ENCODE assay signal across 12 cellular contexts in genomic region chr5:43034591-43034968, GRCh38. TPM values are rescaled to one million over a fixed set of nuclear protein-coding genes. Genes with fewer than 3 reads are reported as not detected.
A peak's percentile ranks its signal among the peaks of the same experiment; 100 is the strongest.
DNase-seq lines count a peak whose midpoint lies in the region; ATAC-seq and TF ChIP-seq lines count a peak whose summit lies in the region.
"Had no signal": no experiment of that assay in that cellular context is flagged by ENCODE, and none has a peak within 500 bp of the region (broad histone marks: within the 10 kb centered on the region; RNA-seq: fewer than 3 reads in every experiment).

No MANE protein-coding gene starts in this region.

- H3K18ac ChIP-seq in mesenchymal stem cell (ENCODE audit: low read depth in 1 of 2, low read length in 2 of 2): peak overlapping the region; percentile 27 to 42

- H3K23ac ChIP-seq in mesenchymal stem cell (ENCODE audit: low read length in 2 of 2): no peak overlapping the region

- peak overlapping the region; percentile 51 for H2AFZ ChIP-seq in mesenchymal stem cell (ENCODE audit: low read depth, low read length)

- ATAC-seq in GM18517 (IDR thresholded peaks at IDR 0.05; ENCODE audit: unreplicated experiment) (no peak), GM18519 (IDR thresholded peaks at IDR 0.05; ENCODE audit: low FRiP score, unreplicated experiment) (no peak)
- ATAC-seq: K562 had no signal

- H3K4me1 ChIP-seq in mesenchymal stem cell (ENCODE audit: control insufficient read depth, insufficient read depth, low read depth, low read length): peaks cover 6% of the 10 kb centered on the region

- H3K27ac ChIP-seq in mesenchymal stem cell (ENCODE audit: low read length, poor library complexity, severe bottlenecking): peak overlapping the region; percentile 41

- H3K9me3 Mint-ChIP-seq in progenitor cell of endocrine pancreas (ENCODE audit: low read depth): no peaks in the 10 kb centered on the region

- peaks cover 3% of the 10 kb centered on the region for H3K36me3 Mint-ChIP-seq in progenitor cell of endocrine pancreas (ENCODE audit: insufficient read depth)

- H3K27me3 ChIP-seq in mesenchymal stem cell (ENCODE audit: control insufficient read depth in 1 of 2, insufficient read depth in 1 of 2, low read length in 2 of 2): no peaks in the 10 kb centered on the region

- WGBS in mesenchymal stem cell: 39% methylated on average over 5 of the region's 5 CpGs

- no peak overlapping the region for H3K4me2 ChIP-seq in mesenchymal stem cell (ENCODE audit: low read length, poor library complexity, severe bottlenecking)

- peaks cover 0 to 3% of the 10 kb centered on the region in 2 experiments for H3K36me3 ChIP-seq in mesenchymal stem cell (ENCODE audit: control insufficient read depth in 1 of 2, insufficient read depth in 2 of 2, low read depth in 1 of 2, low read length in 2 of 2)

- DNase-seq in AG04449 (ENCODE audit: low read depth, low spot score): no peak
- peak; percentile 56 for DNase-seq in HCEC 1CT
- peak; percentile 72 for DNase-seq in astrocyte of the hippocampus (ENCODE audit: low read depth, low spot score)
- peak; percentile 58 for DNase-seq in mesenchymal stem cell
- DNase-seq in GM19240 (ENCODE audit: insufficient read length, low spot score): no peak
- DNase-seq in progenitor cell of endocrine pancreas (ENCODE audit: low spot score, unreplicated experiment): no peak
- DNase-seq: DMS 273 treated with DMSO at 0.1 percent for 48 hours, NCI-H524, T-helper 1 cell had no signal

- peak overlapping the region in 1 of 2 experiments; percentile 46 for H3K4ac ChIP-seq in mesenchymal stem cell (ENCODE audit: low read depth in 1 of 2, low read length in 2 of 2)

- no peak overlapping the region for H2BK12ac ChIP-seq in mesenchymal stem cell (ENCODE audit: low read length in 2 of 2)

- peak overlapping the region; percentile 47 for H3K4me3 ChIP-seq in AG04449 (ENCODE audit: low read depth, low read length)
- H3K4me3 ChIP-seq in mesenchymal stem cell (ENCODE audit: insufficient read depth in 1 of 2, low read depth in 1 of 2, low read length in 2 of 2): peak overlapping the region in 1 of 2 experiments; percentile 40
- H3K4me3 ChIP-seq: K562 had no signal

- no peaks in the 10 kb centered on the region for H3K4me1 Mint-ChIP-seq in progenitor cell of endocrine pancreas (ENCODE audit: low read depth)

- no peak overlapping the region for H3K27ac Mint-ChIP-seq in progenitor cell of endocrine pancreas

- H3K9ac ChIP-seq in mesenchymal stem cell (ENCODE audit: low read length): no peak overlapping the region

- H3K27me3 Mint-ChIP-seq in progenitor cell of endocrine pancreas: peaks cover 59% of the 10 kb centered on the region

- no peak overlapping the region for H2BK5ac ChIP-seq in mesenchymal stem cell (ENCODE audit: low read depth, low read length, poor library complexity, severe bottlenecking)

- H4K8ac ChIP-seq in mesenchymal stem cell (ENCODE audit: low read length): peak overlapping the region; percentile 74

- H4K91ac ChIP-seq in mesenchymal stem cell (ENCODE audit: low read length): no peak overlapping the region

- POLR2A ChIA-PET in AG04449 (lab: Yijun Ruan, JAX): no interaction called here

- CTCF ChIA-PET in AG04449 (lab: Yijun Ruan, JAX): no interaction called here

- H2AK5ac ChIP-seq in mesenchymal stem cell (ENCODE audit: low read length, severe bottlenecking): no peak overlapping the region

- H2BK15ac ChIP-seq in mesenchymal stem cell (ENCODE audit: low read depth, poor library complexity, severe bottlenecking): peak overlapping the region; percentile 73

- no peaks in the 10 kb centered on the region for H3K9me3 ChIP-seq in mesenchymal stem cell (ENCODE audit: control insufficient read depth, low read length)

- H3K14ac ChIP-seq in mesenchymal stem cell (ENCODE audit: low read length in 2 of 2): no peak overlapping the region

- H2BK120ac ChIP-seq in mesenchymal stem cell (ENCODE audit: low read depth, low read length): peak overlapping the region; percentile 71

- TF ChIP-seq CTCF in AG04449 (IDR thresholded peaks at IDR 0.05; ENCODE audit: insufficient read depth, low read length, missing control alignments) (no peak), progenitor cell of endocrine pancreas (IDR thresholded peaks at IDR 0.05; ENCODE audit: unreplicated experiment) (no peak)

- peaks cover 38% of the 10 kb centered on the region for H3K79me1 ChIP-seq in mesenchymal stem cell (replicated peaks; ENCODE audit: low read length, poor library complexity, severe bottlenecking)

- H3K4me3 Mint-ChIP-seq in progenitor cell of endocrine pancreas (ENCODE audit: low read depth): no peak overlapping the region

RNA-seq across cellular contexts. Expression of gene ANXA2R, which starts 5.5 kb away (rescaled TPM):
- 1.8 TPM for polyA plus RNA-seq in mesenchymal stem cell (2013, experiment 1 of 2)
- 1.8 TPM for polyA plus RNA-seq in mesenchymal stem cell (2013, experiment 2 of 2)
- 0.87 and 0.93 TPM in 2 replicates for total RNA-seq in progenitor cell of endocrine pancreas

Comparison
In these comparisons a context has a peak if more than half of its experiments do, and no peak if none do; other contexts are left out.
1. DNase-seq: peak in HCEC 1CT (single experiment), astrocyte of the hippocampus (single experiment) and mesenchymal stem cell (single experiment); none in AG04449 (single experiment), GM19240 (single experiment) and progenitor cell of endocrine pancreas (single experiment).